17 cellular contexts compared by ENCODE assay signal in genomic region chr17:36854982-36855381, GRCh38.
DNase-seq lines count a peak whose midpoint lies in the region; ATAC-seq, FAIRE-seq and TF ChIP-seq lines count a peak whose summit lies in the region.
"Had no signal": no experiment of that assay in that cellular context is flagged by ENCODE, and none has a peak within 500 bp of the region (broad histone marks: within the 10 kb centered on the region; RNA-seq: fewer than 3 reads in every experiment).

No MANE protein-coding gene starts in this region.

- no peaks in the 10 kb centered on the region for H3K36me3 ChIP-seq in RWPE2 (ENCODE audit: low read depth)
- no peaks in the 10 kb centered on the region for H3K36me3 ChIP-seq in keratinocyte (ENCODE audit: control insufficient read depth in 2 of 2, extremely low read depth in 1 of 2, insufficient read depth in 2 of 2, low read length in 2 of 2)
- H3K36me3 ChIP-seq: BE2C, HAP-1 had no signal

- no peaks in the 10 kb centered on the region for H4K20me1 ChIP-seq in keratinocyte (ENCODE audit: control insufficient read depth, extremely low read depth, insufficient read depth, low read length)

- H3K27me3 ChIP-seq in RWPE2 (ENCODE audit: insufficient read depth, poor library complexity, severe bottlenecking) (no peaks in the 10 kb centered on the region), keratinocyte (ENCODE audit: control insufficient read depth, extremely low read depth, insufficient read depth, low read length) (no peaks in the 10 kb centered on the region)
- H3K27me3 ChIP-seq: BE2C had no signal

- DNase-seq in GM12865 (ENCODE audit: low read depth) (peak; percentile 40), RWPE2 (ENCODE audit: low spot score) (no peak), keratinocyte (ENCODE audit: low read depth, low spot score) (no peak), left ventricle myocardium superior (no peak), T-helper 2 cell (no peak)
- DNase-seq: BE2C; Calu3; CD8-positive, alpha-beta T cell; DND-41; EL; GM23248 had no signal

- H3K4me1 ChIP-seq in RWPE2 (ENCODE audit: insufficient read depth, poor library complexity, severe bottlenecking) = peaks cover 49% of the 10 kb centered on the region
- peaks cover 68% of the 10 kb centered on the region for H3K4me1 ChIP-seq in keratinocyte (ENCODE audit: control insufficient read depth, extremely low read depth, insufficient read depth, low read length)
- H3K4me1 ChIP-seq: HAP-1 had no signal

- H3K4me3 ChIP-seq in GM12865 (ENCODE audit: low read depth, low read length) = no peak overlapping the region
- H3K4me3 ChIP-seq in RWPE2 (ENCODE audit: severe bottlenecking) = no peak overlapping the region
- H3K4me3 ChIP-seq in keratinocyte (ENCODE audit: control insufficient read depth in 2 of 3, extremely low read depth in 1 of 3, insufficient read depth in 2 of 3, low read depth in 1 of 3, low read length in 3 of 3) = no peak overlapping the region
- H3K4me3 ChIP-seq: GM23248, HAP-1 had no signal

- no peak for FAIRE-seq in keratinocyte (lab: Jason Lieb, UNC)
- FAIRE-seq: A204.1, GM12892 had no signal

- no peak overlapping the region for H3K9ac ChIP-seq in keratinocyte (ENCODE audit: control insufficient read depth, extremely low read depth, insufficient read depth, low read length)
- H3K9ac ChIP-seq: GM23248, KMS-11 had no signal

- H2AFZ ChIP-seq in keratinocyte (ENCODE audit: control insufficient read depth, low read length) = no peak overlapping the region
- H2AFZ ChIP-seq: GM23248 had no signal

- H3K9me1 ChIP-seq in keratinocyte (ENCODE audit: control insufficient read depth, extremely low read depth, insufficient read depth, low read length) = peaks cover 3% of the 10 kb centered on the region

- no peak overlapping the region for H3K4me2 ChIP-seq in keratinocyte (ENCODE audit: control insufficient read depth, extremely low read depth, insufficient read depth, low read depth, low read length)
- H3K4me2 ChIP-seq: KMS-11 had no signal

- no peaks in the 10 kb centered on the region for H3K79me2 ChIP-seq in keratinocyte (ENCODE audit: control insufficient read depth, insufficient read depth, low read length)

- H3K27ac ChIP-seq in RWPE2 (ENCODE audit: poor library complexity, severe bottlenecking) (peak overlapping the region; percentile 70), keratinocyte (ENCODE audit: control insufficient read depth, insufficient read depth, low read length) (peak overlapping the region; percentile 85)
- H3K27ac ChIP-seq: GM23248, KMS-11 had no signal

- intact Hi-C loops in left ventricle myocardium superior (cut with micrococcal nuclease) = no loop called here

- TF ChIP-seq CTCF in GM12865 (IDR thresholded peaks at IDR 0.05; ENCODE audit: insufficient read depth, low read depth, low read length, missing control alignments) = no peak
- no peak for TF ChIP-seq CTCF in RWPE2 (IDR thresholded peaks at IDR 0.05; ENCODE audit: poor library complexity, severe bottlenecking)
- no peak for TF ChIP-seq CTCF in keratinocyte (optimal IDR thresholded peaks at IDR 0.05 in 1 of 3, IDR thresholded peaks at IDR 0.05 in 1 of 3, conservative IDR thresholded peaks at IDR 0.05 in 1 of 3; ENCODE audit: extremely low read depth in 1 of 3, insufficient read depth in 2 of 3, low read length in 3 of 3)

- H3K9me3 ChIP-seq in RWPE2 (ENCODE audit: severe bottlenecking) (no peaks in the 10 kb centered on the region), keratinocyte (ENCODE audit: control insufficient read depth, low read depth, low read length) (no peaks in the 10 kb centered on the region)
- H3K9me3 ChIP-seq: BE2C, HAP-1 had no signal

- ATAC-seq in RWPE2 (ENCODE audit: low read depth) = no peak
- no peak for ATAC-seq in left ventricle myocardium superior
- no peak for ATAC-seq in HG03039 (IDR thresholded peaks at IDR 0.05; ENCODE audit: unreplicated experiment)
- no peak for ATAC-seq in HG02884 (IDR thresholded peaks at IDR 0.05; ENCODE audit: unreplicated experiment)
- ATAC-seq: CD8-positive, alpha-beta T cell had no signal

- dilution Hi-C loops in keratinocyte (cut with MboI; ENCODE audit: extremely low pct_ligation_motif_present, low sequenced_read_pairs) = no loop called here
